2 cellular contexts compared by ENCODE assay signal in genomic region chr2:127454595-127455565, GRCh38.
TF ChIP-seq lines count a peak whose summit lies in the region.

No MANE protein-coding gene starts in this region.

TF ChIP-seq in IMR-90, 13 proteins besides CTCF, POLR2A, EP300 and RAD21:
- TF ChIP-seq CEBPB (IDR thresholded peaks at IDR 0.05; ENCODE audit: low read depth, low read length) (no peak), MAFK (IDR thresholded peaks at IDR 0.05; ENCODE audit: low read depth, low read length) (no peak)

TF ChIP-seq in GM12878, 131 proteins besides CTCF, POLR2A, EP300 and RAD21:
- TF ChIP-seq DPF2 (IDR thresholded peaks at IDR 0.05), result no peak
- no peak for TF ChIP-seq CEBPB (IDR thresholded peaks at IDR 0.05; ENCODE audit: borderline replicate concordance in 1 of 2, low read depth in 2 of 2, low read length in 2 of 2)
- TF ChIP-seq NR2C1 (IDR thresholded peaks at IDR 0.05), result no peak
- no peak for TF ChIP-seq ZNF384 (IDR thresholded peaks at IDR 0.05; ENCODE audit: borderline replicate concordance, low read depth, low read length)
